ENCODE assay signal across 1 cellular context in the genomic region with DNA sequence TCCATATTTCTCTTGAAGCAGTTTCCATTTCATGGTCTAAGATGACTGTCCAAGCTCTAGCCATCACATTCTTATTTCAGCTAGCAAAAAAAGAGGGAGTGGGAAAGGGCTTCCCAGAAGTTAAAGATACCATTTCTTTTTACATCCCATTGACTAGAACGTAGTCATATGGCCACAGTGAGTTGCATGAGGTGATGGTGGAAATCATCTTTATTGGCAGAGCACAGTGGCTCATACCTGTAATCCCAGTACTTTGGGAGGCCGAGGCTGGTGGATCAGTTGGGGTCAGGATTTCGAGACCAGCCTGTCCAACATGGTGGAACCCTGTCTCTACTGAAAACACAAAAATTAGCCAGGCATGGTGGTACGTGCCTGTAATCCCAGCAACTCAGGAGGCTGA.
TF ChIP-seq lines count a peak whose summit lies in the region.

No MANE protein-coding gene starts in this region.

TF ChIP-seq in WTC11, 78 proteins besides CTCF, POLR2A, EP300 and RAD21:
- TF ChIP-seq, protein P1, sequence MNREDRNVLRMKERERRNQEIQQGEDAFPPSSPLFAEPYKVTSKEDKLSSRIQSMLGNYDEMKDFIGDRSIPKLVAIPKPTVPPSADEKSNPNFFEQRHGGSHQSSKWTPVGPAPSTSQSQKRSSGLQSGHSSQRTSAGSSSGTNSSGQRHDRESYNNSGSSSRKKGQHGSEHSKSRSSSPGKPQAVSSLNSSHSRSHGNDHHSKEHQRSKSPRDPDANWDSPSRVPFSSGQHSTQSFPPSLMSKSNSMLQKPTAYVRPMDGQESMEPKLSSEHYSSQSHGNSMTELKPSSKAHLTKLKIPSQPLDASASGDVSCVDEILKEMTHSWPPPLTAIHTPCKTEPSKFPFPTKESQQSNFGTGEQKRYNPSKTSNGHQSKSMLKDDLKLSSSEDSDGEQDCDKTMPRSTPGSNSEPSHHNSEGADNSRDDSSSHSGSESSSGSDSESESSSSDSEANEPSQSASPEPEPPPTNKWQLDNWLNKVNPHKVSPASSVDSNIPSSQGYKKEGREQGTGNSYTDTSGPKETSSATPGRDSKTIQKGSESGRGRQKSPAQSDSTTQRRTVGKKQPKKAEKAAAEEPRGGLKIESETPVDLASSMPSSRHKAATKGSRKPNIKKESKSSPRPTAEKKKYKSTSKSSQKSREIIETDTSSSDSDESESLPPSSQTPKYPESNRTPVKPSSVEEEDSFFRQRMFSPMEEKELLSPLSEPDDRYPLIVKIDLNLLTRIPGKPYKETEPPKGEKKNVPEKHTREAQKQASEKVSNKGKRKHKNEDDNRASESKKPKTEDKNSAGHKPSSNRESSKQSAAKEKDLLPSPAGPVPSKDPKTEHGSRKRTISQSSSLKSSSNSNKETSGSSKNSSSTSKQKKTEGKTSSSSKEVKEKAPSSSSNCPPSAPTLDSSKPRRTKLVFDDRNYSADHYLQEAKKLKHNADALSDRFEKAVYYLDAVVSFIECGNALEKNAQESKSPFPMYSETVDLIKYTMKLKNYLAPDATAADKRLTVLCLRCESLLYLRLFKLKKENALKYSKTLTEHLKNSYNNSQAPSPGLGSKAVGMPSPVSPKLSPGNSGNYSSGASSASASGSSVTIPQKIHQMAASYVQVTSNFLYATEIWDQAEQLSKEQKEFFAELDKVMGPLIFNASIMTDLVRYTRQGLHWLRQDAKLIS (CRISPR knock-in tag; IDR thresholded peaks at IDR 0.05; ENCODE audit: borderline replicate concordance) = no peak
- TF ChIP-seq ZNF138 (CRISPR knock-in tag; conservative IDR thresholded peaks at IDR 0.05) (no peak), ZNF317 (CRISPR knock-in tag; IDR thresholded peaks at IDR 0.05; ENCODE audit: borderline replicate concordance, low read depth) (peak; percentile 75)
- TF ChIP-seq, protein P2, sequence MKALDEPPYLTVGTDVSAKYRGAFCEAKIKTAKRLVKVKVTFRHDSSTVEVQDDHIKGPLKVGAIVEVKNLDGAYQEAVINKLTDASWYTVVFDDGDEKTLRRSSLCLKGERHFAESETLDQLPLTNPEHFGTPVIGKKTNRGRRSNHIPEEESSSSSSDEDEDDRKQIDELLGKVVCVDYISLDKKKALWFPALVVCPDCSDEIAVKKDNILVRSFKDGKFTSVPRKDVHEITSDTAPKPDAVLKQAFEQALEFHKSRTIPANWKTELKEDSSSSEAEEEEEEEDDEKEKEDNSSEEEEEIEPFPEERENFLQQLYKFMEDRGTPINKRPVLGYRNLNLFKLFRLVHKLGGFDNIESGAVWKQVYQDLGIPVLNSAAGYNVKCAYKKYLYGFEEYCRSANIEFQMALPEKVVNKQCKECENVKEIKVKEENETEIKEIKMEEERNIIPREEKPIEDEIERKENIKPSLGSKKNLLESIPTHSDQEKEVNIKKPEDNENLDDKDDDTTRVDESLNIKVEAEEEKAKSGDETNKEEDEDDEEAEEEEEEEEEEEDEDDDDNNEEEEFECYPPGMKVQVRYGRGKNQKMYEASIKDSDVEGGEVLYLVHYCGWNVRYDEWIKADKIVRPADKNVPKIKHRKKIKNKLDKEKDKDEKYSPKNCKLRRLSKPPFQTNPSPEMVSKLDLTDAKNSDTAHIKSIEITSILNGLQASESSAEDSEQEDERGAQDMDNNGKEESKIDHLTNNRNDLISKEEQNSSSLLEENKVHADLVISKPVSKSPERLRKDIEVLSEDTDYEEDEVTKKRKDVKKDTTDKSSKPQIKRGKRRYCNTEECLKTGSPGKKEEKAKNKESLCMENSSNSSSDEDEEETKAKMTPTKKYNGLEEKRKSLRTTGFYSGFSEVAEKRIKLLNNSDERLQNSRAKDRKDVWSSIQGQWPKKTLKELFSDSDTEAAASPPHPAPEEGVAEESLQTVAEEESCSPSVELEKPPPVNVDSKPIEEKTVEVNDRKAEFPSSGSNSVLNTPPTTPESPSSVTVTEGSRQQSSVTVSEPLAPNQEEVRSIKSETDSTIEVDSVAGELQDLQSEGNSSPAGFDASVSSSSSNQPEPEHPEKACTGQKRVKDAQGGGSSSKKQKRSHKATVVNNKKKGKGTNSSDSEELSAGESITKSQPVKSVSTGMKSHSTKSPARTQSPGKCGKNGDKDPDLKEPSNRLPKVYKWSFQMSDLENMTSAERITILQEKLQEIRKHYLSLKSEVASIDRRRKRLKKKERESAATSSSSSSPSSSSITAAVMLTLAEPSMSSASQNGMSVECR (CRISPR knock-in tag; IDR thresholded peaks at IDR 0.05; ENCODE audit: borderline replicate concordance) = no peak
